1 cellular context compared by ENCODE assay signal in genomic region chr6:31654574-31655348, GRCh38.
TF ChIP-seq lines count a peak whose summit lies in the region.

No MANE protein-coding gene starts in this region.

TF ChIP-seq in endothelial cell of umbilical vein, 7 proteins besides CTCF, POLR2A, EP300 and RAD21:
- TF ChIP-seq EZH2 (IDR thresholded peaks at IDR 0.05; ENCODE audit: borderline replicate concordance, low read depth, low read length, severe bottlenecking) (no peak), MYC (IDR thresholded peaks at IDR 0.05; ENCODE audit: low read depth, low read length) (no peak)
